Comparison of ENCODE assay signal across 15 cellular contexts in genomic region chr9:105295986-105296385, GRCh38. TPM values are rescaled to one million over a fixed set of nuclear protein-coding genes. Genes with fewer than 3 reads are reported as not detected.
DNase-seq lines count a peak whose midpoint lies in the region; ATAC-seq and TF ChIP-seq lines count a peak whose summit lies in the region.
"Had no signal": no experiment of that assay in that cellular context is flagged by ENCODE, and none has a peak within 500 bp of the region (broad histone marks: within the 10 kb centered on the region; RNA-seq: fewer than 3 reads in every experiment).

No MANE protein-coding gene starts in this region.

- no peak overlapping the region for H2AFZ ChIP-seq in osteoblast (ENCODE audit: low read length)

- H4K20me1 ChIP-seq in osteoblast (ENCODE audit: insufficient read depth, low read length): no peaks in the 10 kb centered on the region

- H3K4me3 ChIP-seq in HAP-1 (no peak overlapping the region), osteoblast (ENCODE audit: insufficient read depth, low read length) (no peak overlapping the region), mucosa of descending colon (no peak overlapping the region)

- H3K4me1 ChIP-seq in HAP-1 (peaks cover 49% of the 10 kb centered on the region), osteoblast (ENCODE audit: insufficient read depth, low read length) (peaks cover 54% of the 10 kb centered on the region), mucosa of descending colon (ENCODE audit: low read depth) (no peaks in the 10 kb centered on the region)

- H3K9me3 ChIP-seq in HAP-1: no peaks in the 10 kb centered on the region
- no peaks in the 10 kb centered on the region for H3K9me3 ChIP-seq in osteoblast (ENCODE audit: low read depth, low read length)
- H3K9me3 ChIP-seq in mucosa of descending colon: no peaks in the 10 kb centered on the region

- peak; percentile 52 to 62 for DNase-seq in HAP-1 (ENCODE audit: low spot score in 2 of 2)
- peak; percentile 40 for DNase-seq in fibroblast of peridontal ligament (ENCODE audit: extremely low read depth)
- DNase-seq in osteoblast (ENCODE audit: insufficient read length, low spot score, missing footprints): no peak
- no peak for DNase-seq in mucosa of descending colon
- no peak for DNase-seq in activated CD4-positive, CD25-positive, alpha-beta regulatory T cell treated with anti-CD3 and anti-CD28 coated beads, Interleukin-2, amount 50 U/mL, for 72 hours
- no peak for DNase-seq in stimulated activated CD4-positive, alpha-beta T cell treated with anti-CD3 and anti-CD28 coated beads, Interleukin-12 subunit alpha, Interleukin-12 subunit beta, amount 100 ng/mL, for 4 hours
- DNase-seq: activated CD8-positive, alpha-beta memory T cell treated with anti-CD3 and anti-CD28 coated beads, Interleukin-2, amount 50 U/mL, for 48 hours; EL; NCI-H1417 treated with DMSO at 0.1 percent for 48 hours; NCI-H526 treated with DMSO at 0.1 percent for 48 hours; SHP77 treated with DMSO at 0.1 percent for 48 hours had no signal

- H3K79me2 ChIP-seq in osteoblast (ENCODE audit: insufficient read depth, low read length): peaks cover 50% of the 10 kb centered on the region

- in situ Hi-C loops in HAP-1 (cut with MboI; ENCODE audit: low sequenced_read_pairs): no loop called here

- ATAC-seq in mucosa of descending colon: no peak
- no peak for ATAC-seq in HG03521 (IDR thresholded peaks at IDR 0.05; ENCODE audit: unreplicated experiment)
- ATAC-seq: HCT116 had no signal

- peak overlapping the region; percentile 71 for H3K4me2 ChIP-seq in osteoblast (ENCODE audit: insufficient read depth, low read length)

- TF ChIP-seq CTCF in osteoblast (IDR thresholded peaks at IDR 0.05; ENCODE audit: extremely low read depth, low read depth, low read length) (no peak), mucosa of descending colon (IDR thresholded peaks at IDR 0.05) (no peak)

- intact Hi-C loops in mucosa of descending colon (cut with DNase I, micrococcal nuclease): no loop called here

- H3K27ac ChIP-seq in angular gyrus (ENCODE audit: low read depth, low read length) (peak overlapping the region; percentile 89), osteoblast (ENCODE audit: low read depth, low read length) (peak overlapping the region; percentile 79)
- H3K27ac ChIP-seq: VCaP had no signal

- H3K27me3 ChIP-seq in HAP-1 (ENCODE audit: low read depth): no peaks in the 10 kb centered on the region
- H3K27me3 ChIP-seq in osteoblast (ENCODE audit: insufficient read depth, low read length): no peaks in the 10 kb centered on the region

- H3K36me3 ChIP-seq in HAP-1 (replicated peaks) (no peaks in the 10 kb centered on the region; the same call in 1 of the 2 replicates), osteoblast (ENCODE audit: insufficient read depth, low read length) (no peaks in the 10 kb centered on the region), mucosa of descending colon (ENCODE audit: low read depth) (no peaks in the 10 kb centered on the region)

RNA-seq across cellular contexts. Expression of gene SLC44A1, which starts 51.5 kb away (rescaled TPM):
- total RNA-seq in osteoblast (47.8 and 50.1 TPM in 2 replicates), mucosa of descending colon (100 to 1,000 TPM in 2 of 3 donors, 10 to 100 TPM in 1; 85.1 to 183 (median 121) TPM)

Comparison
In these comparisons a context has a peak if more than half of its experiments do, and no peak if none do; other contexts are left out.
1. DNase-seq: peak in HAP-1 (2 of 2) and fibroblast of peridontal ligament (single experiment); none in osteoblast (single experiment), mucosa of descending colon (0 of 3), activated CD4-positive, CD25-positive, alpha-beta regulatory T cell treated with anti-CD3 and anti-CD28 coated beads, Interleukin-2, amount 50 U/mL, for 72 hours (single experiment) and stimulated activated CD4-positive, alpha-beta T cell treated with anti-CD3 and anti-CD28 coated beads, Interleukin-12 subunit alpha, Interleukin-12 subunit beta, amount 100 ng/mL, for 4 hours (single experiment).